ENCODE assay signal across 15 cellular contexts in the genomic region with DNA sequence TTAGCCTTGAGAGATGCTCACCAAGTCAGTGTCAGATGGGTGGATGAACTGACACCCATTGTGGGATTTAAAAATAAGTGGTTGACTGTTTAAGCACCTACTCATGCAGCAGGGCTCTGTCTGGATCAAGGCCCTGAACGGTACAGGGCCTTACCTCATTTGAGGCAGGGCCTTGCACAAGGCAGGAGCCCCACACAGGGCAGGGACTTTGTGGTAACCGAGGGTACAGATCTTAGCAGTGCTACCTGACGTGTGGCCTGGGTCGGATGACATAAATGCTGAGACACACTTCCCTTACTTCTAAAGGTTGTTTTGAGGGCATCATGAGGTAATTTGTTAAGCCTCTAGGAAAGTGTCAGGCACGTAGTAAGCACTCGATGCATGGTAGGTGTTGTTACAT.
"Had no signal": no experiment of that assay in that cellular context is flagged by ENCODE, and none has a peak within 500 bp of the region (broad histone marks: within the 10 kb centered on the region; RNA-seq: fewer than 3 reads in every experiment).

No MANE protein-coding gene starts in this region.

- DNase-seq: activated naive CD4-positive, alpha-beta T cell; heart left ventricle; left ventricle myocardium superior; midbrain; natural killer cell; retina; SK-N-SH; stimulated activated CD4-positive, alpha-beta T cell treated with anti-CD3 and anti-CD28 coated beads, Interleukin-4, amount 100 ng/mL, for 1 hour; WERI-Rb-1 had no signal

- H3K4me3 ChIP-seq: cardiac muscle cell, heart left ventricle, tibial artery had no signal

- H3K4me3 Mint-ChIP-seq: activated naive CD8-positive, alpha-beta T cell; natural killer cell; stimulated activated naive CD8-positive, alpha-beta T cell treated with anti-CD3 and anti-CD28 coated beads, Interleukin-15, Interleukin-2, amounts not matched to agents 100 ng/mL and 50 ng/mL, for 24 hours; T-helper 2 cell treated with Interferon-gamma antibody and Interleukin-4, amounts not matched to agents 5 μg/mL and 100 μg/mL, for 36 hours had no signal

- H3K9me3 Mint-ChIP-seq: natural killer cell had no signal

- H3K9me3 ChIP-seq: SK-N-SH, tibial artery had no signal

- H3K27ac Mint-ChIP-seq: activated naive CD8-positive, alpha-beta T cell; natural killer cell; progenitor cell of endocrine pancreas; stimulated activated naive CD8-positive, alpha-beta T cell treated with anti-CD3 and anti-CD28 coated beads, Interleukin-15, Interleukin-2, amounts not matched to agents 100 ng/mL and 50 ng/mL, for 24 hours; T-helper 2 cell treated with Interferon-gamma antibody and Interleukin-4, amounts not matched to agents 5 μg/mL and 100 μg/mL, for 36 hours had no signal

- H3K27me3 Mint-ChIP-seq: activated naive CD8-positive, alpha-beta T cell; stimulated activated naive CD8-positive, alpha-beta T cell treated with anti-CD3 and anti-CD28 coated beads, Interleukin-15, Interleukin-2, amounts not matched to agents 100 ng/mL and 50 ng/mL, for 24 hours had no signal

- H3K27ac ChIP-seq: cardiac muscle cell, heart left ventricle, tibial artery, WERI-Rb-1 had no signal

- H3K27me3 ChIP-seq: cardiac muscle cell, tibial artery had no signal

- ATAC-seq: heart left ventricle, left ventricle myocardium superior, natural killer cell had no signal

- H3K36me3 ChIP-seq: cardiac muscle cell, heart left ventricle, tibial artery, WERI-Rb-1 had no signal
